In genomic region chr7:14083761-14084160, GRCh38 we compare ENCODE assay signal across 3 cellular contexts.
"Had no signal": no experiment of that assay in that cellular context is flagged by ENCODE, and none has a peak within 500 bp of the region (broad histone marks: within the 10 kb centered on the region; RNA-seq: fewer than 3 reads in every experiment).

No MANE protein-coding gene starts in this region.

- DNase-seq: GDM1, GF-D8 had no signal

- ATAC-seq: GM12878 had no signal

- H3K4me3 ChIP-seq: GM12878 had no signal
